ENCODE assay signal across 8 cellular contexts in the genomic region with DNA sequence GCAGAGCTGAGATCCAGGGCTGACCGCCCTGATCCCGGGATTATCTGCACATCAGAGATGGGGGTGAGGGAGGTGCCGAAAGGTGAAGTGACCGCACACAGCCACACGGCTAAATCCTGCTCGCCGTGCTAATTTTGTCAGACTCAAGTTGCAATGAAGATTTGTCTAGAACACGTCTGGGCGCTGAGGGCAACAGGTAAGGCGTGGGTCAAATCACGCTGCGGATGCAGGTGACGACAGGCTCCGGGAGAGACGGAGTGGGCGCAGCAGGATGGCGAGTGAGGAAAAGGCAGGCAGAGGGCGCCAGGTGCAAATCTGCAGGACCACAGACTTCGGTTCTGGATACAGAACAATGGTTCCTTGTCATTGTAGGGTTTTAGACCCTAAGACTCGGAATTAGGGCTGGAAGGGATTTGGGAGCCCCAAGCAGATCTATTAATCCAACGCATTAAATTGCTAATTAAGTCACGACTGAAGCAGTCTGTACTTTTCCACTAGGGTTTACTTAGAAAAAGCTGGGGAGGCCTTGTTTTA. TPM values are rescaled to one million over a fixed set of nuclear protein-coding genes. Genes with fewer than 3 reads are reported as not detected.
A peak's percentile ranks its signal among the peaks of the same experiment; 100 is the strongest.
DNase-seq lines count a peak whose midpoint lies in the region; ATAC-seq, FAIRE-seq and TF ChIP-seq lines count a peak whose summit lies in the region.

No MANE protein-coding gene starts in this region.

- H3K9me3 Mint-ChIP-seq in CD14-positive monocyte = peaks cover 0 to 3% (median 0%) of the 10 kb centered on the region in 7 donors

- H3K9me2 ChIP-seq in HCT116 (ENCODE audit: insufficient read depth) = no peaks in the 10 kb centered on the region

- ATAC-seq in HCT116 (peak; percentile 37), lower lobe of right lung (peak in 1 of 2 donors; percentile 37), GM19324 (IDR thresholded peaks at IDR 0.05; ENCODE audit: low FRiP score, unreplicated experiment) (no peak), GM21423 (IDR thresholded peaks at IDR 0.05; ENCODE audit: unreplicated experiment) (no peak), GM18511 (IDR thresholded peaks at IDR 0.05; ENCODE audit: unreplicated experiment) (no peak)

- H3K4me2 ChIP-seq in HCT116 (ENCODE audit: low read length) = peak overlapping the region; percentile 100

- no peak overlapping the region for H2AFZ ChIP-seq in HCT116 (ENCODE audit: low read depth, low read length, poor library complexity, severe bottlenecking)

- H4K20me1 ChIP-seq in HCT116 (ENCODE audit: insufficient read depth) = no peaks in the 10 kb centered on the region

- no peak for TF ChIP-seq RAD21 in HCT116 (IDR thresholded peaks at IDR 0.05; ENCODE audit: low read depth)

- peak overlapping the region; percentile 16 to 72 for H3K4me3 Mint-ChIP-seq in CD14-positive monocyte

- RAD21 ChIA-PET in HCT116 (lab: Charles Lee; ENCODE audit: low non-redundant PET in 1 of 2, low total read pairs in 2 of 2, uncharacterized antibody in 2 of 2, unreplicated experiment in 2 of 2) = interaction anchor here in 1 of 2 experiments (1.2 kb wide), 1 partner anchor 174 kb away, joined by 3 read pairs; no protein-coding TSS in a partner anchor

- TF ChIP-seq CTCF in CD14-positive monocyte (IDR thresholded peaks at IDR 0.05) (no peak), HCT116 (IDR thresholded peaks at IDR 0.05 in 2 of 3, conservative IDR thresholded peaks at IDR 0.05 in 1 of 3; ENCODE audit: borderline replicate concordance in 1 of 3, insufficient read depth in 1 of 3, low read depth in 2 of 3, low read length in 2 of 3) (peak in 2 of 3 experiments; percentile 66; a peak in 4 of 6 replicates), astrocyte of the spinal cord (IDR thresholded peaks at IDR 0.05; ENCODE audit: low read depth, low read length) (peak; percentile 61), lower lobe of right lung (IDR thresholded peaks at IDR 0.05) (peak; percentile 55)

- H3K36me3 ChIP-seq in HCT116 (ENCODE audit: control insufficient read depth in 1 of 2, insufficient read depth in 2 of 2, low read length in 2 of 2) (no peaks in the 10 kb centered on the region), lower lobe of right lung (no peaks in the 10 kb centered on the region)

- in situ Hi-C loops in astrocyte of the spinal cord (cut with HindIII; ENCODE audit: low sequenced_read_pairs) = no loop called here

- H3K4me1 Mint-ChIP-seq in CD14-positive monocyte = peaks cover 60% of the 10 kb centered on the region

- CTCF ChIA-PET in HCT116 (lab: Charles Lee) = interaction anchor here (0.8 to 2.9 kb wide), 5 partner anchors 10 to 657 kb away, joined by 3 to 11 read pairs (median 7); no protein-coding TSS in a partner anchor

- POLR2A ChIA-PET in HCT116 (lab: Charles Lee) = no interaction called here

- no peak for FAIRE-seq in H54 (lab: Jason Lieb, UNC)

- peaks cover 18% of the 10 kb centered on the region for H3K79me2 ChIP-seq in HCT116 (ENCODE audit: insufficient read depth, low read length)

- no peaks in the 10 kb centered on the region for H3K27me3 ChIP-seq in HCT116 (ENCODE audit: insufficient read depth, low read length)
- H3K27me3 ChIP-seq in lower lobe of right lung (ENCODE audit: low read depth) = no peaks in the 10 kb centered on the region

- H3K27ac ChIP-seq in HCT116 (ENCODE audit: low read depth, low read length) = no peak overlapping the region
- no peak overlapping the region for H3K27ac ChIP-seq in lower lobe of right lung

- intact Hi-C loops in CD14-positive monocyte (cut with micrococcal nuclease) = loop anchor here in 1 of 2 donors (5.0 kb wide), 1 partner anchor 35 kb away; no protein-coding TSS in a partner anchor
- intact Hi-C loops in HCT116 (cut with micrococcal nuclease) = loop anchor here (1.0 to 5.0 kb wide), 2 partner anchors 80 to 163 kb away; no protein-coding TSS in a partner anchor
- intact Hi-C loops in lower lobe of right lung (cut with DNase I) = no loop called here

- H3K4me1 ChIP-seq in HCT116 (ENCODE audit: control insufficient read depth in 1 of 2, insufficient read depth in 2 of 2, low read length in 2 of 2) = peaks cover 11 to 35% of the 10 kb centered on the region in 2 experiments
- peaks cover 38% of the 10 kb centered on the region for H3K4me1 ChIP-seq in lower lobe of right lung

- H3K4me3 ChIP-seq in HCT116 (replicated peaks in 1 of 2; ENCODE audit: low read depth in 1 of 2, low read length in 2 of 2) = no peak overlapping the region
- no peak overlapping the region for H3K4me3 ChIP-seq in astrocyte of the spinal cord (ENCODE audit: low read depth, low read length)
- H3K4me3 ChIP-seq in lower lobe of right lung = no peak overlapping the region

- TF ChIP-seq POLR2A in HCT116 (IDR thresholded peaks at IDR 0.05; ENCODE audit: borderline replicate concordance, extremely low read depth, insufficient read depth, insufficient read length) = no peak
- TF ChIP-seq POLR2A in H54 (IDR thresholded peaks at IDR 0.05; ENCODE audit: low read depth, low read length) = no peak

- BruUV-seq in HCT116 (replicated peaks; lab: Mats Ljungman, UMichigan) = no TSS peak

- DNase-seq in CD14-positive monocyte (ENCODE audit: low spot score) = no peak
- DNase-seq in HCT116 (ENCODE audit: low read depth, low spot score) = peak; percentile 21
- DNase-seq in astrocyte of the spinal cord (ENCODE audit: low read depth, low spot score) = no peak
- DNase-seq in lower lobe of right lung = peak; percentile 77
- no peak for DNase-seq in H54 (ENCODE audit: insufficient read length, low spot score)

- H3K27me3 Mint-ChIP-seq in CD14-positive monocyte (ENCODE audit: low read depth in 3 of 3) = peaks cover 8 to 12% (median 11%) of the 10 kb centered on the region in 3 donors

- 0 out of 2 replicates have a peak overlapping the region, but pooled peaks have one; percentile 83 for H3K9ac ChIP-seq in HCT116 (ENCODE audit: low read length)

- peaks cover 6% of the 10 kb centered on the region in 2 donors for H3K36me3 Mint-ChIP-seq in CD14-positive monocyte

- H3K9me3 ChIP-seq in HCT116 (ENCODE audit: control insufficient read depth in 1 of 2, insufficient read depth in 1 of 2, low read depth in 1 of 2, low read length in 2 of 2) (no peaks in the 10 kb centered on the region), lower lobe of right lung (no peaks in the 10 kb centered on the region)

- no peak overlapping the region for H3K27ac Mint-ChIP-seq in CD14-positive monocyte

TF ChIP-seq in HCT116, 20 proteins besides CTCF, POLR2A, EP300 and RAD21:
- no peak for TF ChIP-seq SRF (IDR thresholded peaks at IDR 0.05; ENCODE audit: low read depth)
- TF ChIP-seq ZNF274 (IDR thresholded peaks at IDR 0.05; ENCODE audit: low read depth, low read length) = no peak
- TF ChIP-seq YY1 (IDR thresholded peaks at IDR 0.05; ENCODE audit: extremely low read depth, insufficient replicate concordance, low read depth, low read length) = no peak
- no peak for TF ChIP-seq EZH2phosphoT487 (IDR thresholded peaks at IDR 0.05; ENCODE audit: borderline replicate concordance)
- no peak for TF ChIP-seq EGR1 (IDR thresholded peaks at IDR 0.05; ENCODE audit: low read depth)
TF ChIP-seq in HCT116: peak in this region for 0.

RNA-seq across cellular contexts. Expression of gene TBC1D14, which starts 1.9 kb away (rescaled TPM):
- 10 to 100 TPM; 36.3 to 44.7 TPM for polyA plus RNA-seq in CD14-positive monocyte
- 62.9 TPM for total RNA-seq in HCT116 (2021; ENCODE audit: unreplicated experiment)
- polyA plus RNA-seq in HCT116 (2012) = 38.5 and 41.2 TPM in 2 replicates
- total RNA-seq in lower lobe of right lung = 60.7 TPM

Comparison
In these comparisons a context has a peak if more than half of its experiments do, and no peak if none do; other contexts are left out.
1. DNase-seq: peak in HCT116 (single experiment) and lower lobe of right lung (single experiment); none in CD14-positive monocyte (single experiment), astrocyte of the spinal cord (single experiment) and H54 (single experiment).